Comparison of ENCODE assay signal across 10 cellular contexts in the genomic region with DNA sequence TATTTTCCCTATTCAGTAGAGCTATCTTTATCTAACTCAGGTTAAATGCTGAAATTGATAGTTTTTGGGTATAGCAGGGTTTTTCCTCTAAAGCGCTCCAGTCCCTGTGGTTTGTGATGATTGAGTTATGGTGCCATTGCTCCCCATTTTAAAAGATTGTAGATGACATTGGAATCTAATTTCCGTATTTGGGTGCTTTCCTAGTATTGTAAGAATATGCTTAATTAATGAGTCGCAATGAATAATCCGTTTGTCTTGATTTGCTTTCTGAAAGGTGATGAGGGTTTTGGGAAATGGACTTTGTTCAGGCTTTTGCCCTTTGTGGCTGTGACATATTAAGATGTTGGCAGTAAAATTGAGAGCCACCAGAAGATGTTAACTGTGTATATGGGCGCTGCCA. TPM values are rescaled to one million over a fixed set of nuclear protein-coding genes. Genes with fewer than 3 reads are reported as not detected.
DNase-seq lines count a peak whose midpoint lies in the region; ATAC-seq and TF ChIP-seq lines count a peak whose summit lies in the region.
"Had no signal": no experiment of that assay in that cellular context is flagged by ENCODE, and none has a peak within 500 bp of the region (broad histone marks: within the 10 kb centered on the region; RNA-seq: fewer than 3 reads in every experiment).

No MANE protein-coding gene starts in this region.

- H3K4me2 ChIP-seq in BLaER1 treated with 17β-estradiol and CSF1 and Interleukin-3, amounts not matched to agents 10 nM and 100 nM = peak overlapping the region; percentile 71 to 98 (median 92); a peak in 21 of 22 replicates

- peak overlapping the region in 10 of 11 experiments; percentile 94 to 99 (median 97); a peak in 15 of 22 replicates for H3K9ac ChIP-seq in BLaER1 treated with 17β-estradiol and CSF1 and Interleukin-3, amounts not matched to agents 10 nM and 100 nM
- no peak overlapping the region for H3K9ac ChIP-seq in HUES48 (ENCODE audit: low read depth, low read length)

- peaks cover 78 to 84% (median 83%) of the 10 kb centered on the region in 11 experiments for H3K36me3 ChIP-seq in BLaER1 treated with 17β-estradiol and CSF1 and Interleukin-3, amounts not matched to agents 10 nM and 100 nM
- H3K36me3 ChIP-seq in HUES48 (ENCODE audit: control insufficient read depth, insufficient read depth, low read length) = peaks cover 82% of the 10 kb centered on the region

- no peaks in the 10 kb centered on the region for H3K27me3 ChIP-seq in BLaER1 treated with 17β-estradiol and CSF1 and Interleukin-3, amounts not matched to agents 10 nM and 100 nM
- H3K27me3 ChIP-seq in HUES48 (ENCODE audit: control insufficient read depth, insufficient read depth, low read length) = no peaks in the 10 kb centered on the region

- H3K36me3 Mint-ChIP-seq in mesothelial cell of epicardium = peaks cover 37% of the 10 kb centered on the region

- H3K27ac Mint-ChIP-seq in mesothelial cell of epicardium = peak overlapping the region; percentile 14

- no peak overlapping the region for H3K27ac ChIP-seq in BLaER1 treated with 17β-estradiol and CSF1 and Interleukin-3, amounts not matched to agents 10 nM and 100 nM
- H3K27ac ChIP-seq in HUES48 (ENCODE audit: low read depth, low read length) = peak overlapping the region; percentile 4

- H3K9me3 ChIP-seq in BLaER1 treated with 17β-estradiol and CSF1 and Interleukin-3, amounts not matched to agents 10 nM and 100 nM (replicated peaks in 1 of 11) = no peaks in the 10 kb centered on the region
- no peaks in the 10 kb centered on the region for H3K9me3 ChIP-seq in HUES48 (ENCODE audit: control insufficient read depth, insufficient read depth, low read length)

- peaks cover 36% of the 10 kb centered on the region for H3K4me1 Mint-ChIP-seq in mesothelial cell of epicardium

- TF ChIP-seq CTCF in astrocyte of the spinal cord (IDR thresholded peaks at IDR 0.05; ENCODE audit: low read depth, low read length) (no peak), mesothelial cell of epicardium (IDR thresholded peaks at IDR 0.05; ENCODE audit: unreplicated experiment) (no peak)

- H3K27me3 Mint-ChIP-seq in mesothelial cell of epicardium (ENCODE audit: low read depth) = no peaks in the 10 kb centered on the region

- H4K20me1 ChIP-seq in BLaER1 treated with 17β-estradiol and CSF1 and Interleukin-3, amounts not matched to agents 10 nM and 100 nM = peaks cover 80 to 87% (median 84%) of the 10 kb centered on the region in 11 experiments

- in situ Hi-C loops in astrocyte of the spinal cord (cut with HindIII; ENCODE audit: low sequenced_read_pairs) = no loop called here

- peak overlapping the region in 8 of 10 experiments; percentile 90 to 99 (median 98); a peak in 9 of 20 replicates for H3K4me3 ChIP-seq in BLaER1 treated with 17β-estradiol and CSF1 and Interleukin-3, amounts not matched to agents 10 nM and 100 nM
- peak overlapping the region; percentile 18; the same call in 1 of the 2 replicates for H3K4me3 ChIP-seq in HUES48 (ENCODE audit: low read depth, low read length)
- peak overlapping the region; percentile 12 for H3K4me3 ChIP-seq in astrocyte of the spinal cord (ENCODE audit: low read depth, low read length)

- no peak for ATAC-seq in activated CD4-positive, CD25-positive, alpha-beta regulatory T cell treated with anti-CD3 and anti-CD28 coated beads, Interleukin-2, amount 50 U/mL, for 24 hours

- peaks cover 39 to 51% (median 42%) of the 10 kb centered on the region in 10 experiments for H3K4me1 ChIP-seq in BLaER1 treated with 17β-estradiol and CSF1 and Interleukin-3, amounts not matched to agents 10 nM and 100 nM
- peaks cover 20% of the 10 kb centered on the region for H3K4me1 ChIP-seq in HUES48 (ENCODE audit: control insufficient read depth, insufficient read depth, low read length)

- no peaks in the 10 kb centered on the region for H3K9me3 Mint-ChIP-seq in mesothelial cell of epicardium

- H3K4me3 Mint-ChIP-seq in mesothelial cell of epicardium = no peak overlapping the region

- DNase-seq in astrocyte of the spinal cord (ENCODE audit: low read depth, low spot score) (no peak), mesothelial cell of epicardium (ENCODE audit: low spot score in 2 of 2, unreplicated experiment in 2 of 2) (no peak), NCI-H226 (no peak), LoVo (ENCODE audit: low spot score) (no peak), occipital lobe (lab: John Stamatoyannopoulos, UW) (no peak)
- DNase-seq: activated effector memory CD4-positive, alpha-beta T cell treated with anti-CD3 and anti-CD28 coated beads, Interleukin-2, amount 50 U/mL, for 16 hours; NCI-H2081 treated with DMSO at 0.1 percent for 48 hours had no signal

RNA-seq across cellular contexts. Expression of a gene that starts 3.9 kb away (rescaled TPM):
- 1,528 to 1,604 TPM (median 1,590 TPM) in 3 replicates for total RNA-seq in mesothelial cell of epicardium
- 1,272 TPM for total RNA-seq in occipital lobe

RNA-seq across cellular contexts. Expression of a gene that starts 15.9 kb away (rescaled TPM):
- total RNA-seq in mesothelial cell of epicardium = 9.8 to 10.8 TPM (median 10.1 TPM) in 3 replicates
- 0.78 TPM for total RNA-seq in occipital lobe

RNA-seq across cellular contexts. Expression of a gene that starts 20.9 kb away (rescaled TPM):
- 21.1 to 24.3 TPM (median 22.5 TPM) in 3 replicates for total RNA-seq in mesothelial cell of epicardium
- 26.2 TPM for total RNA-seq in occipital lobe

RNA-seq across cellular contexts. Expression of a gene that starts 59.7 kb away (rescaled TPM):
- 16.6 to 18.7 TPM (median 17.6 TPM) in 3 replicates for total RNA-seq in mesothelial cell of epicardium
- total RNA-seq in occipital lobe = 15.4 TPM

Comparison
In these comparisons a context has a peak if more than half of its experiments do, and no peak if none do; other contexts are left out.
1. H3K4me3 ChIP-seq: peak in every context shown above with its lines; median percentile 98 in BLaER1 treated with 17β-estradiol and CSF1 and Interleukin-3, amounts not matched to agents 10 nM and 100 nM; 18 in HUES48; 12 in astrocyte of the spinal cord.